8 cellular contexts compared by ENCODE assay signal in genomic region chr4:152382057-152382785, GRCh38.
DNase-seq lines count a peak whose midpoint lies in the region; ATAC-seq, FAIRE-seq and TF ChIP-seq lines count a peak whose summit lies in the region.

No MANE protein-coding gene starts in this region.

- H3K4me1 Mint-ChIP-seq in activated CD8-positive, alpha-beta T cell treated with anti-CD3 and anti-CD28 coated beads, Interleukin-2, amount 10 ng/mL, durations not matched to agents 7 days and 5 days (ENCODE audit: low read depth): peaks cover 8% of the 10 kb centered on the region

- peak overlapping the region in 1 of 2 donors; percentile 60 for H3K27ac ChIP-seq in left lung

- CTCF ChIA-PET in activated CD8-positive, alpha-beta T cell treated with anti-CD3 and anti-CD28 coated beads, Interleukin-2, amount 10 ng/mL, durations not matched to agents 7 days and 5 days (lab: Charles Lee): no interaction called here

- no peaks in the 10 kb centered on the region for H3K9me3 ChIP-seq in left lung

- no peaks in the 10 kb centered on the region for H3K36me3 Mint-ChIP-seq in activated CD8-positive, alpha-beta T cell treated with anti-CD3 and anti-CD28 coated beads, Interleukin-2, amount 10 ng/mL, durations not matched to agents 7 days and 5 days (ENCODE audit: low read depth)

- H3K4me1 ChIP-seq in left lung: peaks cover 0 to 17% of the 10 kb centered on the region in 2 donors

- no peak for TF ChIP-seq CTCF in AG10803 (conservative IDR thresholded peaks at IDR 0.05; ENCODE audit: low read length)
- no peak for TF ChIP-seq CTCF in left lung (IDR thresholded peaks at IDR 0.05)

- POLR2A ChIA-PET in activated CD8-positive, alpha-beta T cell treated with anti-CD3 and anti-CD28 coated beads, Interleukin-2, amount 10 ng/mL, durations not matched to agents 7 days and 5 days (lab: Charles Lee): no interaction called here

- intact Hi-C loops in left lung (cut with DNase I): no loop called here

- H3K9me3 Mint-ChIP-seq in activated CD8-positive, alpha-beta T cell treated with anti-CD3 and anti-CD28 coated beads, Interleukin-2, amount 10 ng/mL, durations not matched to agents 7 days and 5 days (ENCODE audit: insufficient read depth): no peaks in the 10 kb centered on the region

- H3K36me3 ChIP-seq in left lung: no peaks in the 10 kb centered on the region

- H3K4me3 Mint-ChIP-seq in activated CD8-positive, alpha-beta T cell treated with anti-CD3 and anti-CD28 coated beads, Interleukin-2, amount 10 ng/mL, durations not matched to agents 7 days and 5 days: peak overlapping the region; percentile 51

- peak overlapping the region; percentile 62 for H3K27ac Mint-ChIP-seq in activated CD8-positive, alpha-beta T cell treated with anti-CD3 and anti-CD28 coated beads, Interleukin-2, amount 10 ng/mL, durations not matched to agents 7 days and 5 days

- no peak for DNase-seq in AG10803 (ENCODE audit: low read depth)
- no peak for DNase-seq in activated CD8-positive, alpha-beta T cell treated with anti-CD3 and anti-CD28 coated beads, Interleukin-2, amount 10 ng/mL, durations not matched to agents 7 days and 5 days
- no peak for DNase-seq in left lung
- DNase-seq in NCI-H187 treated with DMSO at 0.1 percent for 48 hours (lab: John Stamatoyannopoulos, UW): no peak
- no peak for DNase-seq in NCI-H2107 (lab: John Stamatoyannopoulos, UW)
- no peak for DNase-seq in SHP77 (lab: John Stamatoyannopoulos, UW)
- no peak for DNase-seq in H54 (ENCODE audit: insufficient read length, low spot score)

- TF ChIP-seq POLR2A in H54 (IDR thresholded peaks at IDR 0.05; ENCODE audit: low read depth, low read length): no peak

- no peaks in the 10 kb centered on the region for H3K27me3 Mint-ChIP-seq in activated CD8-positive, alpha-beta T cell treated with anti-CD3 and anti-CD28 coated beads, Interleukin-2, amount 10 ng/mL, durations not matched to agents 7 days and 5 days (ENCODE audit: low read depth)

- no peak for FAIRE-seq in H54 (lab: Jason Lieb, UNC)

- H3K27me3 ChIP-seq in left lung: no peaks in the 10 kb centered on the region

- peak; percentile 70 for ATAC-seq in GM21529 (IDR thresholded peaks at IDR 0.05; ENCODE audit: unreplicated experiment)
- ATAC-seq in activated CD8-positive, alpha-beta T cell treated with anti-CD3 and anti-CD28 coated beads, Interleukin-2, amount 10 ng/mL, durations not matched to agents 7 days and 5 days: peak; percentile 51
- ATAC-seq in left lung: peak; percentile 84

- H3K4me3 ChIP-seq in AG10803 (ENCODE audit: low read length) (peak overlapping the region; percentile 40), left lung (peak overlapping the region in 1 of 2 donors; percentile 1)
